In genomic region chr4:104451573-104451972, GRCh38 we compare ENCODE assay signal across 9 cellular contexts. TPM values are rescaled to one million over a fixed set of nuclear protein-coding genes. Genes with fewer than 3 reads are reported as not detected.
A peak's percentile ranks its signal among the peaks of the same experiment; 100 is the strongest.
DNase-seq lines count a peak whose midpoint lies in the region; ATAC-seq and TF ChIP-seq lines count a peak whose summit lies in the region.
"Had no signal": no experiment of that assay in that cellular context is flagged by ENCODE, and none has a peak within 500 bp of the region (broad histone marks: within the 10 kb centered on the region; RNA-seq: fewer than 3 reads in every experiment).

No MANE protein-coding gene starts in this region.

- intact Hi-C loops in left ventricle myocardium superior (cut with micrococcal nuclease), result no loop called here
- intact Hi-C loops in Right ventricle myocardium inferior (cut with DNase I), result loop anchor here (10.0 kb wide), 1 partner anchor 387 kb away; no protein-coding TSS in a partner anchor

- ATAC-seq in left ventricle myocardium superior (peak; percentile 51), Right ventricle myocardium inferior (no peak), GM19328 (IDR thresholded peaks at IDR 0.05; ENCODE audit: unreplicated experiment) (no peak)
- ATAC-seq in stimulated activated naive CD8-positive, alpha-beta T cell treated with anti-CD3 and anti-CD28 coated beads, Interleukin-15, amount 100 ng/mL, for 72 hours, result no peak

- no peaks in the 10 kb centered on the region for H3K27me3 Mint-ChIP-seq in stimulated activated naive CD8-positive, alpha-beta T cell treated with anti-CD3 and anti-CD28 coated beads, Interleukin-15, amount 100 ng/mL, for 72 hours
- H3K27me3 Mint-ChIP-seq: CD4-positive, CD25-positive, alpha-beta regulatory T cell had no signal

- DNase-seq in left ventricle myocardium superior, result no peak
- no peak for DNase-seq in Right ventricle myocardium inferior (ENCODE audit: missing footprints)
- peak; percentile 26 for DNase-seq in NAMALWA (ENCODE audit: low spot score)
- DNase-seq in fibroblast of mammary gland (ENCODE audit: low read depth), result peak; percentile 14
- no peak for DNase-seq in SW480 (ENCODE audit: low spot score)
- DNase-seq in stimulated activated naive CD8-positive, alpha-beta T cell treated with anti-CD3 and anti-CD28 coated beads, Interleukin-15, amount 100 ng/mL, for 72 hours, result no peak
- no peak for DNase-seq in DMS114 treated with DMSO at 0.1 percent for 48 hours (lab: John Stamatoyannopoulos, UW; ENCODE audit: unreplicated experiment)
- DNase-seq: CD4-positive, CD25-positive, alpha-beta regulatory T cell had no signal

- H3K4me3 Mint-ChIP-seq in stimulated activated naive CD8-positive, alpha-beta T cell treated with anti-CD3 and anti-CD28 coated beads, Interleukin-15, amount 100 ng/mL, for 72 hours, result no peak overlapping the region
- H3K4me3 Mint-ChIP-seq: CD4-positive, CD25-positive, alpha-beta regulatory T cell had no signal

- H3K27ac Mint-ChIP-seq in stimulated activated naive CD8-positive, alpha-beta T cell treated with anti-CD3 and anti-CD28 coated beads, Interleukin-15, amount 100 ng/mL, for 72 hours, result no peak overlapping the region
- H3K27ac Mint-ChIP-seq: CD4-positive, CD25-positive, alpha-beta regulatory T cell had no signal

- H3K4me1 Mint-ChIP-seq in stimulated activated naive CD8-positive, alpha-beta T cell treated with anti-CD3 and anti-CD28 coated beads, Interleukin-15, amount 100 ng/mL, for 72 hours, result no peaks in the 10 kb centered on the region
- H3K4me1 Mint-ChIP-seq: CD4-positive, CD25-positive, alpha-beta regulatory T cell had no signal

- H3K4me3 ChIP-seq in fibroblast of mammary gland (ENCODE audit: control insufficient read depth, low read depth, low read length), result no peak overlapping the region

- H3K9me3 Mint-ChIP-seq in stimulated activated naive CD8-positive, alpha-beta T cell treated with anti-CD3 and anti-CD28 coated beads, Interleukin-15, amount 100 ng/mL, for 72 hours, result no peaks in the 10 kb centered on the region

- TF ChIP-seq CTCF in fibroblast of mammary gland (conservative IDR thresholded peaks at IDR 0.05; ENCODE audit: control insufficient read depth, insufficient read depth, low read depth, low read length), result peak; percentile 43

RNA-seq across cellular contexts. Expression of gene CXXC4, which starts 43.1 kb away (rescaled TPM):
- total RNA-seq in left ventricle myocardium superior, result 5.0 TPM
- 5.4 TPM for total RNA-seq in Right ventricle myocardium inferior
- total RNA-seq: CD4-positive, CD25-positive, alpha-beta regulatory T cell had no signal

Comparison
In these comparisons a context has a peak if more than half of its experiments do, and no peak if none do; other contexts are left out.
1. DNase-seq: peak in NAMALWA (single experiment) and fibroblast of mammary gland (single experiment); none in left ventricle myocardium superior (single experiment), Right ventricle myocardium inferior (single experiment), SW480 (single experiment), stimulated activated naive CD8-positive, alpha-beta T cell treated with anti-CD3 and anti-CD28 coated beads, Interleukin-15, amount 100 ng/mL, for 72 hours (0 of 2) and DMS114 treated with DMSO at 0.1 percent for 48 hours (single experiment).